In the genomic region with DNA sequence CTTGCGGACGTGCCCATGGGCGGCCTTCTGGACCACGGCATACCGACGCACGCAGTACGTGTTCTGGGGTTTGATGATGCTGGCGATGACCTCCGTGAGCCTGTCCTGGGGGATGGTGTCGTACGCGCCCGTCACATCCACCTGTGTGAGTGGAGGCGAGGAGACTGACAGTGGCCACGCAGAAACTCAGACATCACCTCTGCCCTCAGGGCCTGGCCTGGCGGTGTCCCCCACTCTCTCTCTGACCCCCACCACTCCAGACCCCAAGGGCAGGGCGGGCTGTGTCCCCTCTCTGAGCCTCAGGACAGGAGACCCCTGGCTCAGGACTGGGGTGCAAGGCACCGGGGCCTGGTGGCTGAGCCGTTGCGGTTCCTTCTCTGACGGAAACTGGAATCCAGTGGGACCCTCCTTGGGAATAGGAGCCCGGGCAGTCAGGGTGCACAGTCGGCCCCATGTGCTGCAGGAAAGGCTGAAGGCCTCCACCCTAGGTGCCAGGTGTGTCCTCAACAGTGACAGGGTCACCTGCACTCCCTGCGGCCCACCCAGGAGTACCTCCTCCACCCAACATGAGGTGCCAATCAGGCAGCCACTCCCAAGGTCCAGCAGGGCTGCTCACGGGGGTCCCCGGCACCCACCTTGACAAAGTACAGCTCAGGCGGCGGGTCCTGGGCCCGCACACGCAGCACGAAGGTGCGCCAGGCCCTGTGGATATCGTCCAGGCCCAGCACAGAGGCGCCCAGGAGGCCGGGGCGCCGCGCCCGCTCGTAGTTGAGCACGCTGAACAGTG, we compare ENCODE assay signal across 1 cellular context.
TF ChIP-seq lines count a peak whose summit lies in the region.

No MANE protein-coding gene starts in this region.

TF ChIP-seq in HepG2, 621 proteins besides CTCF, POLR2A, EP300 and RAD21:
- TF ChIP-seq SNAI1 (CRISPR knock-in tag; IDR thresholded peaks at IDR 0.05; ENCODE audit: borderline replicate concordance), result no peak
TF ChIP-seq in HepG2: peak in this region for 0.
